In genomic region chr6:88835210-88835609, GRCh38 we compare ENCODE assay signal across 28 cellular contexts.
DNase-seq lines count a peak whose midpoint lies in the region; ATAC-seq, FAIRE-seq and TF ChIP-seq lines count a peak whose summit lies in the region.
"Had no signal": no experiment of that assay in that cellular context is flagged by ENCODE, and none has a peak within 500 bp of the region (broad histone marks: within the 10 kb centered on the region; RNA-seq: fewer than 3 reads in every experiment).

No MANE protein-coding gene starts in this region.

- POLR2A ChIA-PET in HepG2 (lab: Yijun Ruan, JAX): no interaction called here

- H3K9ac ChIP-seq in HepG2 (ENCODE audit: insufficient read depth, low read depth, low read length): no peak overlapping the region
- H3K9ac ChIP-seq: BLaER1; BLaER1 treated with 17β-estradiol and CSF1 and Interleukin-3, amounts not matched to agents 10 nM and 100 nM had no signal

- intact Hi-C loops in HepG2 (cut with micrococcal nuclease; ENCODE audit: unreplicated experiment) (no loop called here), right lobe of liver (cut with DNase I) (no loop called here)

- H2AFZ ChIP-seq in HepG2 (ENCODE audit: low read length): no peak overlapping the region

- no peaks in the 10 kb centered on the region for H4K20me1 ChIP-seq in HepG2 (ENCODE audit: insufficient read depth, low read length)
- H4K20me1 ChIP-seq: BLaER1; BLaER1 treated with 17β-estradiol and CSF1 and Interleukin-3, amounts not matched to agents 10 nM and 100 nM had no signal

- H3K4me3 ChIP-seq in HepG2 (replicated peaks in 1 of 3; ENCODE audit: insufficient read depth in 1 of 3, low read depth in 2 of 3, low read length in 3 of 3) (no peak overlapping the region), right lobe of liver (no peak overlapping the region)
- H3K4me3 ChIP-seq: A549; BLaER1; BLaER1 treated with 17β-estradiol and CSF1 and Interleukin-3, amounts not matched to agents 10 nM and 100 nM had no signal

- no TSS peak for BruUV-seq in HepG2 (replicated peaks; lab: Mats Ljungman, UMichigan)

- H3K36me3 ChIP-seq in HepG2 (replicated peaks in 1 of 2; ENCODE audit: control insufficient read depth in 1 of 2, insufficient read depth in 2 of 2, low read length in 2 of 2) (no peaks in the 10 kb centered on the region), right lobe of liver (no peaks in the 10 kb centered on the region)
- H3K36me3 ChIP-seq: BE2C had no signal

- H3K27me3 ChIP-seq in HepG2 (ENCODE audit: control insufficient read depth in 1 of 2, insufficient read depth in 2 of 2, low read length in 2 of 2): no peaks in the 10 kb centered on the region
- H3K27me3 ChIP-seq in right lobe of liver: no peaks in the 10 kb centered on the region
- H3K27me3 ChIP-seq: BE2C; BLaER1; BLaER1 treated with 17β-estradiol and CSF1 and Interleukin-3, amounts not matched to agents 10 nM and 100 nM had no signal

- CTCF ChIA-PET in HepG2 (lab: Yijun Ruan, JAX; ENCODE audit: low intra/inter-chr PET ratio, low total read pairs): no interaction called here

- ATAC-seq in HepG2: no peak
- no peak for ATAC-seq in right lobe of liver
- ATAC-seq: A549; CD8-positive, alpha-beta T cell had no signal

- FAIRE-seq in HepG2 (lab: Jason Lieb, UNC): no peak
- FAIRE-seq: A549, D721Med had no signal

- H3K79me2 ChIP-seq in HepG2 (ENCODE audit: insufficient read depth, low read length): peaks cover 2% of the 10 kb centered on the region

- H3K27ac ChIP-seq in HepG2 (ENCODE audit: extremely low read length, insufficient read depth, low read length) (no peak overlapping the region), right lobe of liver (no peak overlapping the region)
- H3K27ac ChIP-seq: 22Rv1; A549; BLaER1; BLaER1 treated with 17β-estradiol and CSF1 and Interleukin-3, amounts not matched to agents 10 nM and 100 nM; C4-2B had no signal

- TF ChIP-seq EP300 in HepG2 (IDR thresholded peaks at IDR 0.05; ENCODE audit: low read depth in 2 of 2, low read length in 2 of 2): no peak
- TF ChIP-seq EP300 in HepG2 (CRISPR knock-in tag; IDR thresholded peaks at IDR 0.05; ENCODE audit: borderline replicate concordance): no peak

- H3K9me3 ChIP-seq in HepG2 (ENCODE audit: low read length): no peaks in the 10 kb centered on the region
- peaks cover 0 to 6% (median 2%) of the 10 kb centered on the region in 4 donors for H3K9me3 ChIP-seq in right lobe of liver

- H3K4me2 ChIP-seq in HepG2 (ENCODE audit: low read depth, low read length): no peak overlapping the region
- H3K4me2 ChIP-seq: A549; BLaER1; BLaER1 treated with 17β-estradiol and CSF1 and Interleukin-3, amounts not matched to agents 10 nM and 100 nM had no signal

- H3K4me1 ChIP-seq in HepG2 (ENCODE audit: insufficient read depth, low read length): peaks cover 22% of the 10 kb centered on the region
- peaks cover 0 to 6% (median 2%) of the 10 kb centered on the region in 4 donors for H3K4me1 ChIP-seq in right lobe of liver
- H3K4me1 ChIP-seq: A549; BE2C; BLaER1; BLaER1 treated with 17β-estradiol and CSF1 and Interleukin-3, amounts not matched to agents 10 nM and 100 nM; Caco-2 had no signal

- TF ChIP-seq POLR2A in HepG2 (IDR thresholded peaks at IDR 0.05; ENCODE audit: insufficient read depth in 1 of 2, low read depth in 2 of 2, low read length in 2 of 2) (no peak), right lobe of liver (IDR thresholded peaks at IDR 0.05) (no peak)

- no peak for DNase-seq in HepG2 (ENCODE audit: low spot score)
- DNase-seq in right lobe of liver: no peak
- DNase-seq: 8988T; ACHN; AML-193; BE2C; C1 segment of cervical spinal cord; Caco-2; Calu3; CD4-positive, alpha-beta memory T cell; CD4-positive, alpha-beta T cell; CD4-positive, CD25-positive, alpha-beta regulatory T cell; CD8-positive, alpha-beta memory T cell; CD8-positive, alpha-beta T cell; COR-L47; DMS 273 treated with DMSO at 0.1 percent for 48 hours; DMS153; DMS53; DMS79; DMS79 treated with DMSO at 0.1 percent for 48 hours; DND-41; EL had no signal

- TF ChIP-seq CTCF in HepG2 (CRISPR knock-in tag; IDR thresholded peaks at IDR 0.05): no peak
- no peak for TF ChIP-seq CTCF in right lobe of liver (IDR thresholded peaks at IDR 0.05)

- TF ChIP-seq RAD21 in HepG2 (CRISPR knock-in tag; IDR thresholded peaks at IDR 0.05): no peak

- in situ Hi-C loops in HepG2 (cut with HindIII; ENCODE audit: extremely low pct_ligation_motif_present, low pct_unique_long_range_greater_than_20kb): no loop called here

TF ChIP-seq in HepG2, 621 proteins besides CTCF, POLR2A, EP300 and RAD21 (continues in another document):
- TF ChIP-seq HMGXB3 (CRISPR knock-in tag; IDR thresholded peaks at IDR 0.05; ENCODE audit: borderline replicate concordance) (no peak), ZNF317 (CRISPR knock-in tag; IDR thresholded peaks at IDR 0.05) (peak; percentile 92), KLF12 (CRISPR knock-in tag; IDR thresholded peaks at IDR 0.05; ENCODE audit: borderline replicate concordance) (no peak), IKZF4 (CRISPR knock-in tag; IDR thresholded peaks at IDR 0.05; ENCODE audit: borderline replicate concordance, low read depth, not compliant biosample characterization) (no peak)
- TF ChIP-seq, protein P1, sequence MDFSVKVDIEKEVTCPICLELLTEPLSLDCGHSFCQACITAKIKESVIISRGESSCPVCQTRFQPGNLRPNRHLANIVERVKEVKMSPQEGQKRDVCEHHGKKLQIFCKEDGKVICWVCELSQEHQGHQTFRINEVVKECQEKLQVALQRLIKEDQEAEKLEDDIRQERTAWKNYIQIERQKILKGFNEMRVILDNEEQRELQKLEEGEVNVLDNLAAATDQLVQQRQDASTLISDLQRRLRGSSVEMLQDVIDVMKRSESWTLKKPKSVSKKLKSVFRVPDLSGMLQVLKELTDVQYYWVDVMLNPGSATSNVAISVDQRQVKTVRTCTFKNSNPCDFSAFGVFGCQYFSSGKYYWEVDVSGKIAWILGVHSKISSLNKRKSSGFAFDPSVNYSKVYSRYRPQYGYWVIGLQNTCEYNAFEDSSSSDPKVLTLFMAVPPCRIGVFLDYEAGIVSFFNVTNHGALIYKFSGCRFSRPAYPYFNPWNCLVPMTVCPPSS (IDR thresholded peaks at IDR 0.05): no peak
- TF ChIP-seq, protein P2, sequence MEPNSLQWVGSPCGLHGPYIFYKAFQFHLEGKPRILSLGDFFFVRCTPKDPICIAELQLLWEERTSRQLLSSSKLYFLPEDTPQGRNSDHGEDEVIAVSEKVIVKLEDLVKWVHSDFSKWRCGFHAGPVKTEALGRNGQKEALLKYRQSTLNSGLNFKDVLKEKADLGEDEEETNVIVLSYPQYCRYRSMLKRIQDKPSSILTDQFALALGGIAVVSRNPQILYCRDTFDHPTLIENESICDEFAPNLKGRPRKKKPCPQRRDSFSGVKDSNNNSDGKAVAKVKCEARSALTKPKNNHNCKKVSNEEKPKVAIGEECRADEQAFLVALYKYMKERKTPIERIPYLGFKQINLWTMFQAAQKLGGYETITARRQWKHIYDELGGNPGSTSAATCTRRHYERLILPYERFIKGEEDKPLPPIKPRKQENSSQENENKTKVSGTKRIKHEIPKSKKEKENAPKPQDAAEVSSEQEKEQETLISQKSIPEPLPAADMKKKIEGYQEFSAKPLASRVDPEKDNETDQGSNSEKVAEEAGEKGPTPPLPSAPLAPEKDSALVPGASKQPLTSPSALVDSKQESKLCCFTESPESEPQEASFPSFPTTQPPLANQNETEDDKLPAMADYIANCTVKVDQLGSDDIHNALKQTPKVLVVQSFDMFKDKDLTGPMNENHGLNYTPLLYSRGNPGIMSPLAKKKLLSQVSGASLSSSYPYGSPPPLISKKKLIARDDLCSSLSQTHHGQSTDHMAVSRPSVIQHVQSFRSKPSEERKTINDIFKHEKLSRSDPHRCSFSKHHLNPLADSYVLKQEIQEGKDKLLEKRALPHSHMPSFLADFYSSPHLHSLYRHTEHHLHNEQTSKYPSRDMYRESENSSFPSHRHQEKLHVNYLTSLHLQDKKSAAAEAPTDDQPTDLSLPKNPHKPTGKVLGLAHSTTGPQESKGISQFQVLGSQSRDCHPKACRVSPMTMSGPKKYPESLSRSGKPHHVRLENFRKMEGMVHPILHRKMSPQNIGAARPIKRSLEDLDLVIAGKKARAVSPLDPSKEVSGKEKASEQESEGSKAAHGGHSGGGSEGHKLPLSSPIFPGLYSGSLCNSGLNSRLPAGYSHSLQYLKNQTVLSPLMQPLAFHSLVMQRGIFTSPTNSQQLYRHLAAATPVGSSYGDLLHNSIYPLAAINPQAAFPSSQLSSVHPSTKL (CRISPR knock-in tag; IDR thresholded peaks at IDR 0.05): 0 out of 2 replicates have a peak, but pooled peaks have one; percentile 17
- TF ChIP-seq, protein P3, sequence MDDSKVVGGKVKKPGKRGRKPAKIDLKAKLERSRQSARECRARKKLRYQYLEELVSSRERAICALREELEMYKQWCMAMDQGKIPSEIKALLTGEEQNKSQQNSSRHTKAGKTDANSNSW (CRISPR knock-in tag; IDR thresholded peaks at IDR 0.05; ENCODE audit: borderline replicate concordance): no peak
